In genomic region chr2:238280083-238280816, GRCh38 we compare ENCODE assay signal across 24 cellular contexts.
"Had no signal": no experiment of that assay in that cellular context is flagged by ENCODE, and none has a peak within 500 bp of the region (broad histone marks: within the 10 kb centered on the region; RNA-seq: fewer than 3 reads in every experiment).

No MANE protein-coding gene starts in this region.

- H3K27me3 ChIP-seq: foreskin keratinocyte, left lung, pancreas, tibial artery, vagina had no signal

- DNase-seq: activated CD4-positive, alpha-beta T cell treated with anti-CD3 and anti-CD28 coated beads, Interleukin-2, amount 50 U/mL, for 1 hour; activated CD8-positive, alpha-beta memory T cell treated with anti-CD3 and anti-CD28 coated beads, Interleukin-2, amount 50 U/mL, for 4 hours; activated effector memory CD4-positive, alpha-beta T cell treated with Interleukin-2 at 50 U/mL for 16 hours; activated naive CD4-positive, alpha-beta T cell treated with anti-CD3 and anti-CD28 coated beads, Interleukin-2, amount 10 ng/mL, durations not matched to agents 7 days and 5 days; activated naive CD8-positive, alpha-beta T cell treated with anti-CD3 and anti-CD28 coated beads, Interleukin-2, amount 50 U/mL, for 24 hours; activated T-cell treated with anti-CD3 and anti-CD28 coated beads, Interleukin-2, amount 50 U/mL, for 48 hours; anterior cingulate cortex; foreskin keratinocyte; hippocampal formation; islet precursor cell; mesenchymal stem cell; naive thymus-derived CD8-positive, alpha-beta T cell; stimulated activated CD4-positive, alpha-beta T cell treated with anti-CD3 and anti-CD28 coated beads, Interleukin-2, amount 100 ng/mL, for 24 hours; stimulated activated naive CD8-positive, alpha-beta T cell treated with anti-CD3 and anti-CD28 coated beads, Interleukin-15, Interleukin-2, amounts not matched to agents 100 U/mL and 50 U/mL, for 24 hours; substantia nigra; T1000; tibial artery had no signal

- H3K27ac ChIP-seq: coronary artery, foreskin keratinocyte, left lung, pancreas, tibial artery, vagina had no signal

- H3K27ac Mint-ChIP-seq: activated naive CD4-positive, alpha-beta T cell treated with anti-CD3 and anti-CD28 coated beads, Interleukin-2, amount 10 ng/mL, durations not matched to agents 7 days and 5 days; activated naive CD8-positive, alpha-beta T cell treated with anti-CD3 and anti-CD28 coated beads, Interleukin-2, amount 50 U/mL, for 24 hours had no signal

- H3K4me3 ChIP-seq: coronary artery, left lung, pancreas, tibial artery, vagina had no signal

- H3K9me3 ChIP-seq: left lung, pancreas, tibial artery, vagina had no signal

- H3K4me3 Mint-ChIP-seq: activated naive CD4-positive, alpha-beta T cell treated with anti-CD3 and anti-CD28 coated beads, Interleukin-2, amount 10 ng/mL, durations not matched to agents 7 days and 5 days; activated naive CD8-positive, alpha-beta T cell treated with anti-CD3 and anti-CD28 coated beads, Interleukin-2, amount 50 U/mL, for 24 hours; central memory CD8-positive, alpha-beta T cell; naive thymus-derived CD8-positive, alpha-beta T cell had no signal

- ATAC-seq: activated CD4-positive, CD25-positive, alpha-beta regulatory T cell treated with anti-CD3 and anti-CD28 coated beads, Interleukin-2, amount 50 U/mL, for 24 hours; activated naive CD8-positive, alpha-beta T cell treated with anti-CD3 and anti-CD28 coated beads, Interleukin-2, amount 50 U/mL, for 24 hours; foreskin keratinocyte; left lung; naive thymus-derived CD8-positive, alpha-beta T cell; pancreas; stimulated activated naive CD8-positive, alpha-beta T cell treated with anti-CD3 and anti-CD28 coated beads, Interleukin-15, Interleukin-2, amounts not matched to agents 100 U/mL and 50 U/mL, for 24 hours had no signal

- H3K27me3 Mint-ChIP-seq: activated naive CD4-positive, alpha-beta T cell treated with anti-CD3 and anti-CD28 coated beads, Interleukin-2, amount 10 ng/mL, durations not matched to agents 7 days and 5 days; activated naive CD8-positive, alpha-beta T cell treated with anti-CD3 and anti-CD28 coated beads, Interleukin-2, amount 50 U/mL, for 24 hours; brain; central memory CD8-positive, alpha-beta T cell; naive thymus-derived CD8-positive, alpha-beta T cell had no signal

- H3K9me3 Mint-ChIP-seq: activated naive CD4-positive, alpha-beta T cell treated with anti-CD3 and anti-CD28 coated beads, Interleukin-2, amount 10 ng/mL, durations not matched to agents 7 days and 5 days; activated naive CD8-positive, alpha-beta T cell treated with anti-CD3 and anti-CD28 coated beads, Interleukin-2, amount 50 U/mL, for 24 hours; brain; central memory CD8-positive, alpha-beta T cell; naive thymus-derived CD8-positive, alpha-beta T cell had no signal

- FAIRE-seq: pancreas had no signal

- H3K4me1 ChIP-seq: foreskin keratinocyte had no signal
